Comparison of ENCODE assay signal across 1 cellular context in the genomic region with DNA sequence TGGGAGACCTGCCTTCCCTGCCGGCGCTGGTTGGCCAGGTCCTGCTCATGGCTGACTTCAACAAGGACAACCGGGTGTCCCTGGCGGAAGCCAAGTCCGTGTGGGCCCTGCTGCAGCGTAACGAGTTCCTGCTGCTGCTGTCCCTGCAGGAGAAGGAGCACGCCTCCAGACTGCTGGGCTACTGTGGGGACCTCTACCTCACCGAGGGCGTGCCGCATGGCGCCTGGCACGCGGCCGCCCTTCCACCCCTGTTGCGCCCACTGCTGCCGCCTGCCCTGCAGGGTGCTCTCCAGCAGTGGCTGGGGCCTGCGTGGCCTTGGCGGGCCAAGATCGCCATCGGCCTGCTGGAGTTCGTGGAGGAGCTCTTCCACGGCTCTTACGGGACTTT.
TF ChIP-seq lines count a peak whose summit lies in the region.

No MANE protein-coding gene starts in this region.

TF ChIP-seq in HEK293, 187 proteins besides CTCF, POLR2A, EP300 and RAD21 (continued from another document):
- TF ChIP-seq HOXC10 (CRISPR knock-in tag; IDR thresholded peaks at IDR 0.05) (no peak), ZNF585B (tag by site-specific recombination; IDR thresholded peaks at IDR 0.05) (no peak), ZNF10 (tag by site-specific recombination; IDR thresholded peaks at IDR 0.05) (peak; percentile 12; the same call in 1 of the 2 replicates), ZNF423 (tag by site-specific recombination; IDR thresholded peaks at IDR 0.05) (peak; percentile 24; the same call in 1 of the 2 replicates), ZEB2 (tag by site-specific recombination; IDR thresholded peaks at IDR 0.05) (0 out of 2 replicates have a peak, but pooled peaks have one; percentile 31), ZNF175 (tag by site-specific recombination; IDR thresholded peaks at IDR 0.05) (no peak), ZNF23 (tag by site-specific recombination; IDR thresholded peaks at IDR 0.05; ENCODE audit: borderline replicate concordance) (no peak), ZNF561 (tag by site-specific recombination; IDR thresholded peaks at IDR 0.05; ENCODE audit: borderline replicate concordance) (no peak; the same call in 1 of the 2 replicates), ZNF670 (tag by site-specific recombination; IDR thresholded peaks at IDR 0.05; ENCODE audit: low read depth) (no peak), MEIS1 (CRISPR knock-in tag; IDR thresholded peaks at IDR 0.05; ENCODE audit: borderline replicate concordance) (no peak), ZFP41 (tag by site-specific recombination; IDR thresholded peaks at IDR 0.05; ENCODE audit: borderline replicate concordance) (no peak), ZNF664 (tag by site-specific recombination; IDR thresholded peaks at IDR 0.05) (no peak), ZNF211 (tag by site-specific recombination; IDR thresholded peaks at IDR 0.05; ENCODE audit: low read depth) (no peak), ZNF366 (tag by site-specific recombination; conservative IDR thresholded peaks at IDR 0.05) (no peak), ZNF530 (tag by site-specific recombination; IDR thresholded peaks at IDR 0.05; ENCODE audit: low read depth) (no peak)
- TF ChIP-seq, protein P1, sequence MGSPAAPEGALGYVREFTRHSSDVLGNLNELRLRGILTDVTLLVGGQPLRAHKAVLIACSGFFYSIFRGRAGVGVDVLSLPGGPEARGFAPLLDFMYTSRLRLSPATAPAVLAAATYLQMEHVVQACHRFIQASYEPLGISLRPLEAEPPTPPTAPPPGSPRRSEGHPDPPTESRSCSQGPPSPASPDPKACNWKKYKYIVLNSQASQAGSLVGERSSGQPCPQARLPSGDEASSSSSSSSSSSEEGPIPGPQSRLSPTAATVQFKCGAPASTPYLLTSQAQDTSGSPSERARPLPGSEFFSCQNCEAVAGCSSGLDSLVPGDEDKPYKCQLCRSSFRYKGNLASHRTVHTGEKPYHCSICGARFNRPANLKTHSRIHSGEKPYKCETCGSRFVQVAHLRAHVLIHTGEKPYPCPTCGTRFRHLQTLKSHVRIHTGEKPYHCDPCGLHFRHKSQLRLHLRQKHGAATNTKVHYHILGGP (tag by site-specific recombination; IDR thresholded peaks at IDR 0.05): no peak
- TF ChIP-seq, protein P2, sequence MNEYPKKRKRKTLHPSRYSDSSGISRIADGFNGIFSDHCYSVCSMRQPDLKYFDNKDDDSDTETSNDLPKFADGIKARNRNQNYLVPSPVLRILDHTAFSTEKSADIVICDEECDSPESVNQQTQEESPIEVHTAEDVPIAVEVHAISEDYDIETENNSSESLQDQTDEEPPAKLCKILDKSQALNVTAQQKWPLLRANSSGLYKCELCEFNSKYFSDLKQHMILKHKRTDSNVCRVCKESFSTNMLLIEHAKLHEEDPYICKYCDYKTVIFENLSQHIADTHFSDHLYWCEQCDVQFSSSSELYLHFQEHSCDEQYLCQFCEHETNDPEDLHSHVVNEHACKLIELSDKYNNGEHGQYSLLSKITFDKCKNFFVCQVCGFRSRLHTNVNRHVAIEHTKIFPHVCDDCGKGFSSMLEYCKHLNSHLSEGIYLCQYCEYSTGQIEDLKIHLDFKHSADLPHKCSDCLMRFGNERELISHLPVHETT (tag by site-specific recombination; IDR thresholded peaks at IDR 0.05): no peak
- TF ChIP-seq, protein P3, sequence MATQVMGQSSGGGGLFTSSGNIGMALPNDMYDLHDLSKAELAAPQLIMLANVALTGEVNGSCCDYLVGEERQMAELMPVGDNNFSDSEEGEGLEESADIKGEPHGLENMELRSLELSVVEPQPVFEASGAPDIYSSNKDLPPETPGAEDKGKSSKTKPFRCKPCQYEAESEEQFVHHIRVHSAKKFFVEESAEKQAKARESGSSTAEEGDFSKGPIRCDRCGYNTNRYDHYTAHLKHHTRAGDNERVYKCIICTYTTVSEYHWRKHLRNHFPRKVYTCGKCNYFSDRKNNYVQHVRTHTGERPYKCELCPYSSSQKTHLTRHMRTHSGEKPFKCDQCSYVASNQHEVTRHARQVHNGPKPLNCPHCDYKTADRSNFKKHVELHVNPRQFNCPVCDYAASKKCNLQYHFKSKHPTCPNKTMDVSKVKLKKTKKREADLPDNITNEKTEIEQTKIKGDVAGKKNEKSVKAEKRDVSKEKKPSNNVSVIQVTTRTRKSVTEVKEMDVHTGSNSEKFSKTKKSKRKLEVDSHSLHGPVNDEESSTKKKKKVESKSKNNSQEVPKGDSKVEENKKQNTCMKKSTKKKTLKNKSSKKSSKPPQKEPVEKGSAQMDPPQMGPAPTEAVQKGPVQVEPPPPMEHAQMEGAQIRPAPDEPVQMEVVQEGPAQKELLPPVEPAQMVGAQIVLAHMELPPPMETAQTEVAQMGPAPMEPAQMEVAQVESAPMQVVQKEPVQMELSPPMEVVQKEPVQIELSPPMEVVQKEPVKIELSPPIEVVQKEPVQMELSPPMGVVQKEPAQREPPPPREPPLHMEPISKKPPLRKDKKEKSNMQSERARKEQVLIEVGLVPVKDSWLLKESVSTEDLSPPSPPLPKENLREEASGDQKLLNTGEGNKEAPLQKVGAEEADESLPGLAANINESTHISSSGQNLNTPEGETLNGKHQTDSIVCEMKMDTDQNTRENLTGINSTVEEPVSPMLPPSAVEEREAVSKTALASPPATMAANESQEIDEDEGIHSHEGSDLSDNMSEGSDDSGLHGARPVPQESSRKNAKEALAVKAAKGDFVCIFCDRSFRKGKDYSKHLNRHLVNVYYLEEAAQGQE (tag by site-specific recombination; IDR thresholded peaks at IDR 0.05): peak; percentile 75; the same call in 1 of the 2 replicates
